In the genomic region with DNA sequence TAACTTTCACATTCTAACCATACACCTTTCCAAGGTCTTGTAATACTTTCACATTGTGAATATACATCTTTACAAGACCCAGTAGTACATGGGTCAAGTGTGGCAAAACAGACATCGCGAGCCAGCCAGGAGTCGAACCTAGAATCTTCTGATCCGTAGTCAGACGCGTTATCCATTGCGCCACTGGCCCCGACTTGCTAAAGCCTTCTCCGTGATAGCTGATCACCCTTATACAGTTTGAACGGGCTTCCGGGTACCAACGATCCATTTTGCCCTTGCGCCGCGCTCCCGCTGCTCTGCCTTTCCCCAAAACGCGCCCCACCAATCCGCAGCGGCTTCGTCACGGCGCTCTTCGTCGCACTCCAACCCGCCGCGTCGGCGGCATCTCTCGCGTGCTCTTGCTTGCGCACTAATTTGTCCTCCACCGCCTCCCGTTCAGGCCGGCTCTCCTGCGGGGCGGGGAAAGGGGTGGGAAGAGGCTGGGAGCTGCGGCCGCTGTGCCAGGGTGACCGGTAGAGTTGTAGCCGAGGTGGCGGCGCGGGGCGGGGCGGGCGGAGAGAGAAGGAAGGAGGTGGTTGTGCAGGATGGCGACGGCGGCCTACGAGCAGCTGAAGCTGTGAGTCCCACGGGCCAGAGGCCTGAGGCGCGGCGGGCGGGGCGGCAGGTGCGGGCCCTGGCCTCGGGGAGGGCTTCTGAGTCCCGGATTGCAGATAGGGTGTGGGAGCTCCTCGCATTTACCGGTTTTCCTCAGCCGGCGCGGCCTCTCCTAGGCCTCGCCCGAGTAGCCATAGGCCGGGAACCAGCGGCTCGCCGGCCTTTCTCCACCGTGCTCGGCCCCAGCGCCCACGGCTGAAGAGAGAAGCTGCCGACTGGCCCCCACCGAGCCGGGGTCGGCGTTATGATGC, we compare ENCODE assay signal across 1 cellular context.
A peak's percentile ranks its signal among the peaks of the same experiment; 100 is the strongest.
TF ChIP-seq lines count a peak whose summit lies in the region.

SACM1L (plus strand) TSS at position 515 of the 905 bp plus-strand sequence; CDS start at position 585, 70 bp downstream.

TF ChIP-seq in K562, 482 proteins besides CTCF, POLR2A, EP300 and RAD21 (continued from another document and continues in another):
- no peak for TF ChIP-seq CUX1 (CRISPR knock-in tag; IDR thresholded peaks at IDR 0.05)
- TF ChIP-seq ZNF507 (tag; conservative IDR thresholded peaks at IDR 0.05), result no peak
- TF ChIP-seq BRCA1 (IDR thresholded peaks at IDR 0.05), result no peak
- TF ChIP-seq BRCA1 (CRISPR knock-in tag; IDR thresholded peaks at IDR 0.05), result no peak
- peak; percentile 95 for TF ChIP-seq ELF2 (CRISPR knock-in tag; IDR thresholded peaks at IDR 0.05)
- TF ChIP-seq CHD4 (IDR thresholded peaks at IDR 0.05; ENCODE audit: insufficient read depth, insufficient replicate concordance, low read depth, low read length, poor library complexity, severe bottlenecking), result no peak
- no peak for TF ChIP-seq HOXB6 (CRISPR knock-in tag; IDR thresholded peaks at IDR 0.05; ENCODE audit: borderline replicate concordance)
- 0 out of 4 replicates have a peak, but pooled peaks of 1 of the 2 experiments have one; percentile 20 for TF ChIP-seq FOXA3 (CRISPR knock-in tag; conservative IDR thresholded peaks at IDR 0.05 in 1 of 2, IDR thresholded peaks at IDR 0.05 in 1 of 2)
- peak; percentile 95 for TF ChIP-seq POLR2G (IDR thresholded peaks at IDR 0.05; ENCODE audit: low read depth, low read length)
- TF ChIP-seq, protein P1, sequence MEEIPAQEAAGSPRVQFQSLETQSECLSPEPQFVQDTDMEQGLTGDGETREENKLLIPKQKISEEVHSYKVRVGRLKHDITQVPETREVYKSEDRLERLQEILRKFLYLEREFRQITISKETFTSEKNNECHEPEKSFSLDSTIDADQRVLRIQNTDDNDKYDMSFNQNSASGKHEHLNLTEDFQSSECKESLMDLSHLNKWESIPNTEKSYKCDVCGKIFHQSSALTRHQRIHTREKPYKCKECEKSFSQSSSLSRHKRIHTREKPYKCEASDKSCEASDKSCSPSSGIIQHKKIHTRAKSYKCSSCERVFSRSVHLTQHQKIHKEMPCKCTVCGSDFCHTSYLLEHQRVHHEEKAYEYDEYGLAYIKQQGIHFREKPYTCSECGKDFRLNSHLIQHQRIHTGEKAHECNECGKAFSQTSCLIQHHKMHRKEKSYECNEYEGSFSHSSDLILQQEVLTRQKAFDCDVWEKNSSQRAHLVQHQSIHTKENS (CRISPR knock-in tag; IDR thresholded peaks at IDR 0.05), result no peak
- peak; percentile 6 for TF ChIP-seq HDAC3 (IDR thresholded peaks at IDR 0.05; ENCODE audit: borderline replicate concordance, partially characterized antibody)
- no peak for TF ChIP-seq NFE2L1 (tag; IDR thresholded peaks at IDR 0.05; ENCODE audit: borderline replicate concordance, low read depth)
- TF ChIP-seq, protein P2, sequence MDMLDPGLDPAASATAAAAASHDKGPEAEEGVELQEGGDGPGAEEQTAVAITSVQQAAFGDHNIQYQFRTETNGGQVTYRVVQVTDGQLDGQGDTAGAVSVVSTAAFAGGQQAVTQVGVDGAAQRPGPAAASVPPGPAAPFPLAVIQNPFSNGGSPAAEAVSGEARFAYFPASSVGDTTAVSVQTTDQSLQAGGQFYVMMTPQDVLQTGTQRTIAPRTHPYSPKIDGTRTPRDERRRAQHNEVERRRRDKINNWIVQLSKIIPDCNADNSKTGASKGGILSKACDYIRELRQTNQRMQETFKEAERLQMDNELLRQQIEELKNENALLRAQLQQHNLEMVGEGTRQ (CRISPR knock-in tag; IDR thresholded peaks at IDR 0.05), result no peak
- 0 out of 2 replicates have a peak, but pooled peaks have one; percentile 36 for TF ChIP-seq NCOA1 (IDR thresholded peaks at IDR 0.05; ENCODE audit: low read depth)
- TF ChIP-seq NCOA6 (IDR thresholded peaks at IDR 0.05), result no peak
- TF ChIP-seq ZNF644 (tag; IDR thresholded peaks at IDR 0.05; ENCODE audit: low read depth), result no peak
- TF ChIP-seq, protein P3, sequence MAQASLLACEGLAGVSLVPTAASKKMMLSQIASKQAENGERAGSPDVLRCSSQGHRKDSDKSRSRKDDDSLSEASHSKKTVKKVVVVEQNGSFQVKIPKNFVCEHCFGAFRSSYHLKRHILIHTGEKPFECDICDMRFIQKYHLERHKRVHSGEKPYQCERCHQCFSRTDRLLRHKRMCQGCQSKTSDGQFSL (CRISPR knock-in tag; IDR thresholded peaks at IDR 0.05), result no peak
- TF ChIP-seq, protein P3 (tag; IDR thresholded peaks at IDR 0.05), result no peak
- TF ChIP-seq ZNF277 (CRISPR knock-in tag; IDR thresholded peaks at IDR 0.05; ENCODE audit: borderline replicate concordance), result no peak
- TF ChIP-seq RBM25 (IDR thresholded peaks at IDR 0.05; ENCODE audit: low read depth, low read length, severe bottlenecking), result peak; percentile 56
- 0 out of 2 replicates have a peak, but pooled peaks have one; percentile 35 for TF ChIP-seq HIVEP1 (CRISPR knock-in tag; IDR thresholded peaks at IDR 0.05)
- TF ChIP-seq FOXP1 (CRISPR knock-in tag; IDR thresholded peaks at IDR 0.05), result peak; percentile 83
- TF ChIP-seq ZFX (CRISPR knock-in tag; IDR thresholded peaks at IDR 0.05), result peak; percentile 98
- TF ChIP-seq EGR1 (conservative IDR thresholded peaks at IDR 0.05), result peak; percentile 78
- no peak for TF ChIP-seq ZNF140 (CRISPR knock-in tag; IDR thresholded peaks at IDR 0.05)
- TF ChIP-seq CCNT2 (IDR thresholded peaks at IDR 0.05; ENCODE audit: borderline replicate concordance, extremely low read depth, insufficient read length, low read depth, low read length), result peak; percentile 70
- no peak for TF ChIP-seq COPS2 (conservative IDR thresholded peaks at IDR 0.05)
- TF ChIP-seq ZNF699 (CRISPR knock-in tag; IDR thresholded peaks at IDR 0.05; ENCODE audit: insufficient replicate concordance), result no peak
- TF ChIP-seq, protein P4, sequence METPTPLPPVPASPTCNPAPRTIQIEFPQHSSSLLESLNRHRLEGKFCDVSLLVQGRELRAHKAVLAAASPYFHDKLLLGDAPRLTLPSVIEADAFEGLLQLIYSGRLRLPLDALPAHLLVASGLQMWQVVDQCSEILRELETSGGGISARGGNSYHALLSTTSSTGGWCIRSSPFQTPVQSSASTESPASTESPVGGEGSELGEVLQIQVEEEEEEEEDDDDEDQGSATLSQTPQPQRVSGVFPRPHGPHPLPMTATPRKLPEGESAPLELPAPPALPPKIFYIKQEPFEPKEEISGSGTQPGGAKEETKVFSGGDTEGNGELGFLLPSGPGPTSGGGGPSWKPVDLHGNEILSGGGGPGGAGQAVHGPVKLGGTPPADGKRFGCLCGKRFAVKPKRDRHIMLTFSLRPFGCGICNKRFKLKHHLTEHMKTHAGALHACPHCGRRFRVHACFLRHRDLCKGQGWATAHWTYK (CRISPR knock-in tag; IDR thresholded peaks at IDR 0.05), result no peak
- TF ChIP-seq ATF6 (CRISPR knock-in tag; IDR thresholded peaks at IDR 0.05), result peak; percentile 67
- TF ChIP-seq CBFB (CRISPR knock-in tag; IDR thresholded peaks at IDR 0.05), result no peak
- TF ChIP-seq ZNF583 (CRISPR knock-in tag; IDR thresholded peaks at IDR 0.05), result peak; percentile 12; the same call in 1 of the 2 replicates
- TF ChIP-seq, protein P5, sequence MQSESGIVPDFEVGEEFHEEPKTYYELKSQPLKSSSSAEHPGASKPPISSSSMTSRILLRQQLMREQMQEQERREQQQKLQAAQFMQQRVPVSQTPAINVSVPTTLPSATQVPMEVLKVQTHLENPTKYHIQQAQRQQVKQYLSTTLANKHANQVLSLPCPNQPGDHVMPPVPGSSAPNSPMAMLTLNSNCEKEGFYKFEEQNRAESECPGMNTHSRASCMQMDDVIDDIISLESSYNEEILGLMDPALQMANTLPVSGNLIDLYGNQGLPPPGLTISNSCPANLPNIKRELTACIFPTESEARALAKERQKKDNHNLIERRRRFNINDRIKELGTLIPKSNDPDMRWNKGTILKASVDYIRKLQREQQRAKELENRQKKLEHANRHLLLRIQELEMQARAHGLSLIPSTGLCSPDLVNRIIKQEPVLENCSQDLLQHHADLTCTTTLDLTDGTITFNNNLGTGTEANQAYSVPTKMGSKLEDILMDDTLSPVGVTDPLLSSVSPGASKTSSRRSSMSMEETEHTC (IDR thresholded peaks at IDR 0.05), result peak; percentile 26; the same call in 1 of the 2 replicates
- peak; percentile 81 for TF ChIP-seq MYNN (IDR thresholded peaks at IDR 0.05)
- no peak for TF ChIP-seq MYNN (CRISPR knock-in tag; IDR thresholded peaks at IDR 0.05)
- TF ChIP-seq, protein P6, sequence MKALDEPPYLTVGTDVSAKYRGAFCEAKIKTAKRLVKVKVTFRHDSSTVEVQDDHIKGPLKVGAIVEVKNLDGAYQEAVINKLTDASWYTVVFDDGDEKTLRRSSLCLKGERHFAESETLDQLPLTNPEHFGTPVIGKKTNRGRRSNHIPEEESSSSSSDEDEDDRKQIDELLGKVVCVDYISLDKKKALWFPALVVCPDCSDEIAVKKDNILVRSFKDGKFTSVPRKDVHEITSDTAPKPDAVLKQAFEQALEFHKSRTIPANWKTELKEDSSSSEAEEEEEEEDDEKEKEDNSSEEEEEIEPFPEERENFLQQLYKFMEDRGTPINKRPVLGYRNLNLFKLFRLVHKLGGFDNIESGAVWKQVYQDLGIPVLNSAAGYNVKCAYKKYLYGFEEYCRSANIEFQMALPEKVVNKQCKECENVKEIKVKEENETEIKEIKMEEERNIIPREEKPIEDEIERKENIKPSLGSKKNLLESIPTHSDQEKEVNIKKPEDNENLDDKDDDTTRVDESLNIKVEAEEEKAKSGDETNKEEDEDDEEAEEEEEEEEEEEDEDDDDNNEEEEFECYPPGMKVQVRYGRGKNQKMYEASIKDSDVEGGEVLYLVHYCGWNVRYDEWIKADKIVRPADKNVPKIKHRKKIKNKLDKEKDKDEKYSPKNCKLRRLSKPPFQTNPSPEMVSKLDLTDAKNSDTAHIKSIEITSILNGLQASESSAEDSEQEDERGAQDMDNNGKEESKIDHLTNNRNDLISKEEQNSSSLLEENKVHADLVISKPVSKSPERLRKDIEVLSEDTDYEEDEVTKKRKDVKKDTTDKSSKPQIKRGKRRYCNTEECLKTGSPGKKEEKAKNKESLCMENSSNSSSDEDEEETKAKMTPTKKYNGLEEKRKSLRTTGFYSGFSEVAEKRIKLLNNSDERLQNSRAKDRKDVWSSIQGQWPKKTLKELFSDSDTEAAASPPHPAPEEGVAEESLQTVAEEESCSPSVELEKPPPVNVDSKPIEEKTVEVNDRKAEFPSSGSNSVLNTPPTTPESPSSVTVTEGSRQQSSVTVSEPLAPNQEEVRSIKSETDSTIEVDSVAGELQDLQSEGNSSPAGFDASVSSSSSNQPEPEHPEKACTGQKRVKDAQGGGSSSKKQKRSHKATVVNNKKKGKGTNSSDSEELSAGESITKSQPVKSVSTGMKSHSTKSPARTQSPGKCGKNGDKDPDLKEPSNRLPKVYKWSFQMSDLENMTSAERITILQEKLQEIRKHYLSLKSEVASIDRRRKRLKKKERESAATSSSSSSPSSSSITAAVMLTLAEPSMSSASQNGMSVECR (CRISPR knock-in tag; IDR thresholded peaks at IDR 0.05), result peak; percentile 59
- peak in 1 of 2 experiments; percentile 89; a peak in 3 of 4 replicates for TF ChIP-seq RCOR1 (IDR thresholded peaks at IDR 0.05; ENCODE audit: borderline replicate concordance in 1 of 2, low read depth in 2 of 2, low read length in 2 of 2)
- TF ChIP-seq PTTG1 (tag; IDR thresholded peaks at IDR 0.05; ENCODE audit: low read depth), result no peak
